ENCODE assay signal across 8 cellular contexts in genomic region chr12:13362260-13362841, GRCh38.
DNase-seq lines count a peak whose midpoint lies in the region; ATAC-seq and TF ChIP-seq lines count a peak whose summit lies in the region.

No MANE protein-coding gene starts in this region.

- BruUV-seq in mammary epithelial cell (replicated peaks; lab: Mats Ljungman, UMichigan) = no TSS peak

- H3K79me2 ChIP-seq in mammary epithelial cell (ENCODE audit: insufficient read depth, low read length) = no peaks in the 10 kb centered on the region

- CTCF ChIA-PET in mammary epithelial cell (lab: Charles Lee; ENCODE audit: low non-redundant PET) = interaction anchor here (0.6 to 1.3 kb wide), 9 partner anchors 28 to 805 kb away, joined by 3 to 10 read pairs (median 4); no protein-coding TSS in a partner anchor

- dilution Hi-C loops in mammary epithelial cell (cut with HindIII; ENCODE audit: low sequenced_read_pairs) = no loop called here

- no peak overlapping the region for H3K27ac ChIP-seq in mammary epithelial cell (ENCODE audit: insufficient read depth, low read depth, low read length)

- intact Hi-C loops in mammary epithelial cell (cut with micrococcal nuclease) = loop anchor here (1.0 to 2.0 kb wide), 3 partner anchors 84 to 299 kb away; no protein-coding TSS in a partner anchor
- intact Hi-C loops in posterior vena cava (cut with DNase I) = no loop called here

- ATAC-seq in GM21825 (IDR thresholded peaks at IDR 0.05; ENCODE audit: unreplicated experiment) = peak; percentile 81

- no peaks in the 10 kb centered on the region for H3K9me3 ChIP-seq in mammary epithelial cell (replicated peaks; ENCODE audit: insufficient read depth, low read length)

- no peaks in the 10 kb centered on the region; the same call in 1 of the 2 replicates for H3K27me3 ChIP-seq in GM06990 (replicated peaks; ENCODE audit: control insufficient read depth, insufficient read depth, low read length)
- H3K27me3 ChIP-seq in mammary epithelial cell (ENCODE audit: insufficient read depth, low read length) = peaks cover 3% of the 10 kb centered on the region

- no peak for DNase-seq in GM06990 (ENCODE audit: extremely low read depth, insufficient read length)
- peak; percentile 68 for DNase-seq in LNCaP clone FGC (ENCODE audit: low read depth)
- DNase-seq in SHP77 treated with DMSO at 0.1 percent for 48 hours (lab: John Stamatoyannopoulos, UW) = peak; percentile 1
- peak; percentile 62 for DNase-seq in mammary epithelial cell
- peak; percentile 80 for DNase-seq in kidney tubule cell (ENCODE audit: low spot score)
- peak in 2 of 3 donors; percentile 24 to 32 for DNase-seq in stimulated activated CD4-positive, alpha-beta T cell treated with anti-CD3 and anti-CD28 coated beads, TNF-alpha, amount 100 ng/mL, for 48 hours (ENCODE audit: low read depth in 3 of 3)
- DNase-seq in posterior vena cava (ENCODE audit: low spot score) = no peak

- no peak overlapping the region for H2AFZ ChIP-seq in mammary epithelial cell (ENCODE audit: low read depth, low read length)

- no peaks in the 10 kb centered on the region for H3K4me1 ChIP-seq in mammary epithelial cell (ENCODE audit: insufficient read depth, low read length)

- no peak overlapping the region for H3K4me2 ChIP-seq in mammary epithelial cell (ENCODE audit: insufficient read depth, low read depth, low read length)

- TF ChIP-seq CTCF in GM06990 (IDR thresholded peaks at IDR 0.05; ENCODE audit: insufficient read depth, low read length, poor library complexity, severe bottlenecking) = peak; percentile 92
- peak; percentile 89 for TF ChIP-seq CTCF in LNCaP clone FGC (IDR thresholded peaks at IDR 0.05; ENCODE audit: control insufficient read depth, extremely low read depth, insufficient read depth)
- peak; percentile 81 to 85 for TF ChIP-seq CTCF in mammary epithelial cell (conservative IDR thresholded peaks at IDR 0.05 in 1 of 2, IDR thresholded peaks at IDR 0.05 in 1 of 2; ENCODE audit: extremely low read depth in 1 of 2, insufficient read depth in 1 of 2, low read depth in 1 of 2, low read length in 2 of 2)

- H4K20me1 ChIP-seq in mammary epithelial cell (ENCODE audit: insufficient read depth, low read length) = no peaks in the 10 kb centered on the region

- no peak overlapping the region for H3K9ac ChIP-seq in mammary epithelial cell (ENCODE audit: insufficient read depth, low read length)

- H3K4me3 ChIP-seq in GM06990 (replicated peaks; ENCODE audit: low read depth, low read length) = no peak overlapping the region
- H3K4me3 ChIP-seq in LNCaP clone FGC (ENCODE audit: low read depth, low read length) = no peak overlapping the region
- H3K4me3 ChIP-seq in mammary epithelial cell (replicated peaks in 1 of 3; ENCODE audit: insufficient read depth in 1 of 3, low read depth in 2 of 3, low read length in 3 of 3) = no peak overlapping the region

- H3K36me3 ChIP-seq in GM06990 (ENCODE audit: control insufficient read depth, insufficient read depth, low read length) (no peaks in the 10 kb centered on the region), mammary epithelial cell (ENCODE audit: insufficient read depth, low read length) (no peaks in the 10 kb centered on the region)

- WGBS in mammary epithelial cell (ENCODE audit: low coverage, missing lambda C conversion rate) = 63% methylated on average over 5 of the region's 5 CpGs

- in situ Hi-C loops in mammary epithelial cell (cut with MboI; ENCODE audit: low sequenced_read_pairs in 2 of 2) = loop anchor here in 1 of 2 donors (25.0 kb wide), 1 partner anchor 175 kb away; no protein-coding TSS in a partner anchor

Comparison
In these comparisons a context has a peak if more than half of its experiments do, and no peak if none do; other contexts are left out.
1. DNase-seq: peak in LNCaP clone FGC (single experiment), SHP77 treated with DMSO at 0.1 percent for 48 hours (single experiment), mammary epithelial cell (single experiment), kidney tubule cell (single experiment) and stimulated activated CD4-positive, alpha-beta T cell treated with anti-CD3 and anti-CD28 coated beads, TNF-alpha, amount 100 ng/mL, for 48 hours (2 of 3); none in GM06990 (single experiment) and posterior vena cava (single experiment).
2. Peak in every context shown above with its lines, with median percentiles within 50 percentile points of each other: CTCF ChIP-seq.